In genomic region chr10:3057946-3058345, GRCh38 we compare ENCODE assay signal across 17 cellular contexts. TPM values are rescaled to one million over a fixed set of nuclear protein-coding genes. Genes with fewer than 3 reads are reported as not detected.
DNase-seq lines count a peak whose midpoint lies in the region; ATAC-seq, FAIRE-seq and TF ChIP-seq lines count a peak whose summit lies in the region.
"Had no signal": no experiment of that assay in that cellular context is flagged by ENCODE, and none has a peak within 500 bp of the region (broad histone marks: within the 10 kb centered on the region; RNA-seq: fewer than 3 reads in every experiment).

No MANE protein-coding gene starts in this region.

- TF ChIP-seq CTCF in K562 (IDR thresholded peaks at IDR 0.05 in 2 of 3, conservative IDR thresholded peaks at IDR 0.05 in 1 of 3; ENCODE audit: insufficient read depth in 2 of 3, low read depth in 1 of 3, low read length in 3 of 3) = no peak

- H3K27me3 Mint-ChIP-seq in CD8-positive, alpha-beta memory T cell = peaks cover 7% of the 10 kb centered on the region in 2 donors
- H3K27me3 Mint-ChIP-seq in naive thymus-derived CD4-positive, alpha-beta T cell = peaks cover 0 to 38% (median 0%) of the 10 kb centered on the region in 5 donors

- 17% methylated on average over 8 of the region's 8 CpGs for WGBS in K562 (ENCODE audit: insufficient coverage, low coverage, missing lambda C conversion rate)

- H3K4me3 Mint-ChIP-seq in CD8-positive, alpha-beta memory T cell = peak overlapping the region in 4 of 7 donors; percentile 11 to 40 (median 25)
- no peak overlapping the region for H3K4me3 Mint-ChIP-seq in naive thymus-derived CD4-positive, alpha-beta T cell

- no TSS peak for BruUV-seq in K562 (replicated peaks; lab: Mats Ljungman, UMichigan)

- peak; percentile 57 for ATAC-seq in K562
- ATAC-seq in naive thymus-derived CD4-positive, alpha-beta T cell = peak; percentile 52
- no peak for ATAC-seq in GM19455 (IDR thresholded peaks at IDR 0.05; ENCODE audit: unreplicated experiment)
- ATAC-seq: Right ventricle myocardium inferior had no signal

- peaks cover 10 to 20% (median 13%) of the 10 kb centered on the region in 3 donors for H3K4me1 Mint-ChIP-seq in CD8-positive, alpha-beta memory T cell
- peaks cover 0 to 5% (median 2%) of the 10 kb centered on the region in 7 donors for H3K4me1 Mint-ChIP-seq in naive thymus-derived CD4-positive, alpha-beta T cell

- H3K9me3 ChIP-seq in CD8-positive, alpha-beta memory T cell (ENCODE audit: low read length) = no peaks in the 10 kb centered on the region
- no peaks in the 10 kb centered on the region for H3K9me3 ChIP-seq in K562 (replicated peaks; ENCODE audit: control insufficient read depth, insufficient read depth, low read depth, low read length)
- no peaks in the 10 kb centered on the region for H3K9me3 ChIP-seq in naive thymus-derived CD4-positive, alpha-beta T cell (ENCODE audit: control insufficient read depth in 2 of 3, low read length in 3 of 3)

- H3K27ac Mint-ChIP-seq in CD8-positive, alpha-beta memory T cell = peak overlapping the region in 4 of 8 donors; percentile 36 to 45 (median 41)
- no peak overlapping the region for H3K27ac Mint-ChIP-seq in naive thymus-derived CD4-positive, alpha-beta T cell

- H3K4me3 ChIP-seq in CD8-positive, alpha-beta memory T cell (ENCODE audit: low read length) = no peak overlapping the region
- H3K4me3 ChIP-seq in Jurkat, Clone E6-1 (ENCODE audit: low read length) = no peak overlapping the region
- no peak overlapping the region for H3K4me3 ChIP-seq in K562
- H3K4me3 ChIP-seq in naive thymus-derived CD4-positive, alpha-beta T cell (ENCODE audit: low read length) = no peak overlapping the region

- no peak overlapping the region for H2AFZ ChIP-seq in K562 (ENCODE audit: low read depth, low read length)

- CTCF ChIA-PET in CD8-positive, alpha-beta memory T cell (lab: Charles Lee) = no interaction called here
- CTCF ChIA-PET in K562 (lab: Yijun Ruan, JAX; ENCODE audit: low intra/inter-chr PET ratio) = no interaction called here
- CTCF ChIA-PET in naive thymus-derived CD4-positive, alpha-beta T cell (lab: Charles Lee) = no interaction called here

- FAIRE-seq in K562 (lab: Jason Lieb, UNC) = no peak

- no peaks in the 10 kb centered on the region for H3K79me2 ChIP-seq in K562 (ENCODE audit: control insufficient read depth, insufficient read depth, low read length)

- no peaks in the 10 kb centered on the region for H4K20me1 ChIP-seq in K562 (replicated peaks; ENCODE audit: control insufficient read depth, insufficient read depth, low read length)

- no peaks in the 10 kb centered on the region for H3K4me1 ChIP-seq in CD8-positive, alpha-beta memory T cell (ENCODE audit: insufficient read depth, low read length)
- H3K4me1 ChIP-seq in K562 (replicated peaks in 1 of 2; ENCODE audit: control insufficient read depth in 2 of 2, insufficient read depth in 2 of 2, low read length in 2 of 2) = peaks cover 0 to 17% of the 10 kb centered on the region in 2 experiments; a peak in 4 of 5 replicates
- no peaks in the 10 kb centered on the region for H3K4me1 ChIP-seq in naive thymus-derived CD4-positive, alpha-beta T cell (ENCODE audit: control insufficient read depth in 2 of 2, insufficient read depth in 2 of 2, low read length in 2 of 2)

- no peaks in the 10 kb centered on the region for H3K9me1 ChIP-seq in K562 (ENCODE audit: control insufficient read depth, insufficient read depth, low read length)

- no peaks in the 10 kb centered on the region for H3K27me3 ChIP-seq in CD8-positive, alpha-beta memory T cell (ENCODE audit: insufficient read depth, low read length, poor library complexity, severe bottlenecking)
- peaks cover 2 to 19% of the 10 kb centered on the region in 2 experiments; a peak in 3 of 5 replicates for H3K27me3 ChIP-seq in K562 (ENCODE audit: control insufficient read depth in 2 of 2, insufficient read depth in 2 of 2, low read length in 2 of 2)
- H3K27me3 ChIP-seq in naive thymus-derived CD4-positive, alpha-beta T cell (ENCODE audit: control insufficient read depth in 2 of 2, insufficient read depth in 2 of 2, low read length in 2 of 2) = no peaks in the 10 kb centered on the region

- TF ChIP-seq EP300 in K562 (IDR thresholded peaks at IDR 0.05; ENCODE audit: low read length) = no peak

- DNase-seq in CD8-positive, alpha-beta memory T cell = peak in 2 of 5 donors; percentile 24 to 25
- peak; percentile 93 for DNase-seq in Jurkat, Clone E6-1 (ENCODE audit: low read depth, low spot score)
- no peak for DNase-seq in K562 (ENCODE audit: extremely low read depth in 1 of 4, low spot score in 3 of 4)
- peak in 1 of 9 donors; percentile 29 for DNase-seq in naive thymus-derived CD4-positive, alpha-beta T cell
- DNase-seq in pons (ENCODE audit: low spot score) = no peak
- DNase-seq in stimulated activated CD4-positive, alpha-beta T cell treated with anti-CD3 and anti-CD28 coated beads, Interleukin-4, amount 100 ng/mL, for 4 hours = no peak
- no peak for DNase-seq in GOT3 (lab: John Stamatoyannopoulos, UW)
- DNase-seq: ACHN, AML-193, HCEC 1CT, KG1, NCI-H1694, NCI-H2107, NCI-H2227 treated with DMSO at 0.1 percent for 48 hours, NCI-H524 had no signal

- POLR2A ChIA-PET in CD8-positive, alpha-beta memory T cell (lab: Charles Lee) = no interaction called here
- POLR2A ChIA-PET in K562 (lab: Yijun Ruan, JAX) = interaction anchor here (0.6 kb wide), 1 partner anchor 1251 kb away, joined by 3 read pairs; no protein-coding TSS in a partner anchor
- POLR2A ChIA-PET in naive thymus-derived CD4-positive, alpha-beta T cell (lab: Charles Lee) = no interaction called here

- no peak for TF ChIP-seq RAD21 in K562 (CRISPR knock-in tag; conservative IDR thresholded peaks at IDR 0.05 in 1 of 2, IDR thresholded peaks at IDR 0.05 in 1 of 2)

- peaks cover 0 to 4% (median 0%) of the 10 kb centered on the region in 5 donors for H3K9me3 Mint-ChIP-seq in CD8-positive, alpha-beta memory T cell
- peaks cover 0 to 1% (median 0%) of the 10 kb centered on the region in 11 donors for H3K9me3 Mint-ChIP-seq in naive thymus-derived CD4-positive, alpha-beta T cell

- no peak overlapping the region for H3K4me2 ChIP-seq in K562 (ENCODE audit: insufficient read depth, low read length)

- H3K27ac ChIP-seq in CD8-positive, alpha-beta memory T cell (ENCODE audit: low read depth, low read length) = no peak overlapping the region
- no peak overlapping the region for H3K27ac ChIP-seq in K562 (ENCODE audit: extremely low read depth, low read depth, low read length)
- H3K27ac ChIP-seq in naive thymus-derived CD4-positive, alpha-beta T cell (ENCODE audit: low read depth, low read length) = no peak overlapping the region

- no peaks in the 10 kb centered on the region for H3K36me3 ChIP-seq in CD8-positive, alpha-beta memory T cell (ENCODE audit: insufficient read depth, low read length)
- H3K36me3 ChIP-seq in K562 (ENCODE audit: control insufficient read depth, insufficient read depth, low read length) = no peaks in the 10 kb centered on the region
- H3K36me3 ChIP-seq in naive thymus-derived CD4-positive, alpha-beta T cell (ENCODE audit: control insufficient read depth in 2 of 3, insufficient read depth in 3 of 3, low read length in 3 of 3) = no peaks in the 10 kb centered on the region

- intact Hi-C loops in K562 (cut with micrococcal nuclease) = no loop called here
- intact Hi-C loops in naive thymus-derived CD4-positive, alpha-beta T cell (cut with micrococcal nuclease) = no loop called here

- no peak overlapping the region for H3K9ac ChIP-seq in K562 (ENCODE audit: insufficient read depth in 1 of 2, low read depth in 2 of 2, low read length in 2 of 2)

- in situ Hi-C loops in K562 (cut with MboI) = no loop called here

- H3K36me3 Mint-ChIP-seq in CD8-positive, alpha-beta memory T cell = no peaks in the 10 kb centered on the region
- peaks cover 0 to 4% (median 0%) of the 10 kb centered on the region in 5 donors for H3K36me3 Mint-ChIP-seq in naive thymus-derived CD4-positive, alpha-beta T cell

- no peak for TF ChIP-seq POLR2A in K562 (conservative IDR thresholded peaks at IDR 0.05)

RNA-seq across cellular contexts. Expression of gene PFKP, which starts 9.4 kb away (rescaled TPM):
- 100 to 1,000 TPM; 180 to 187 TPM for total RNA-seq in CD8-positive, alpha-beta memory T cell
- polyA plus RNA-seq in CD8-positive, alpha-beta memory T cell = 61.6 TPM
- 235 TPM for polyA plus RNA-seq in Jurkat, Clone E6-1 (2012; ENCODE audit: insufficient read depth, insufficient read length)
- total RNA-seq in K562 (2011; cell fraction: chromatin; rRNA removed; ENCODE audit: low replicate concordance) = 153 and 281 TPM in 2 replicates
- total RNA-seq in K562 (2011; cell fraction: nucleolus; rRNA removed) = 147 and 149 TPM in 2 replicates
- 120 and 125 TPM in 2 replicates for total RNA-seq in K562 (2011; cell fraction: nucleoplasm; rRNA removed)
- total RNA-seq in K562 (2014; rRNA removed) = 91.6 and 109 TPM in 2 replicates
- total RNA-seq in K562 (2014; rRNA removed; fragmentation: Illumina TruSeq; extraction: Trizol) = 83.2 and 89.5 TPM in 2 replicates
- total RNA-seq in K562 (2015; rRNA removed; fragmentation: Illumina TruSeq; extraction: Trizol) = 62.1 and 65.2 TPM in 2 replicates
- 108 and 116 TPM in 2 replicates for total RNA-seq in K562 (2021)
- 34.7 and 50.3 TPM in 2 replicates for polyA plus RNA-seq in K562 (2011; rRNA removed)
- 29.5 and 50.9 TPM in 2 replicates for polyA plus RNA-seq in K562 (2011; cell fraction: cytosol; rRNA removed)
- polyA plus RNA-seq in K562 (2011; cell fraction: nucleus; rRNA removed) = 96.2 and 154 TPM in 2 replicates
- polyA plus RNA-seq in K562 (2012) = 94.4 and 95.0 TPM in 2 replicates
- 57.4 and 72.3 TPM in 2 replicates for polyA plus RNA-seq in K562 (2014; fragmentation: Illumina TruSeq; extraction: Trizol)
- polyA plus RNA-seq in K562 (2014; fragmentation: Nextera tagmentation; extraction: Ambion mirVana) = 10 to 100 TPM; 23.5 to 30.3 TPM
- 65.2 and 71.1 TPM in 2 replicates for polyA plus RNA-seq in K562 (2014; rRNA removed)
- 32.8 and 39.3 TPM in 2 replicates for polyA minus RNA-seq in K562 (2011; rRNA and poly(A)+ RNA removed)
- polyA minus RNA-seq in K562 (2011; cell fraction: cytosol; rRNA and poly(A)+ RNA removed) = 52.9 and 65.4 TPM in 2 replicates
- polyA minus RNA-seq in K562 (2011; cell fraction: nucleus; rRNA and poly(A)+ RNA removed) = 61.7 and 66.5 TPM in 2 replicates
- 100 to 1,000 TPM in 1 of 5 experiments, 10 to 100 TPM in 4; 43.8 to 219 (median 50.0) TPM for total RNA-seq in naive thymus-derived CD4-positive, alpha-beta T cell
- polyA plus RNA-seq in naive thymus-derived CD4-positive, alpha-beta T cell = 10 to 100 TPM; 23.8 to 33.5 TPM

Comparison
In these comparisons a context has a peak if more than half of its experiments do, and no peak if none do; other contexts are left out.
1. H3K4me3 Mint-ChIP-seq: peak in CD8-positive, alpha-beta memory T cell (4 of 7); none in naive thymus-derived CD4-positive, alpha-beta T cell (0 of 10).